In genomic region chr5:76953551-76954382, GRCh38 we compare ENCODE assay signal across 10 cellular contexts. TPM values are rescaled to one million over a fixed set of nuclear protein-coding genes. Genes with fewer than 3 reads are reported as not detected.
DNase-seq lines count a peak whose midpoint lies in the region; ATAC-seq and TF ChIP-seq lines count a peak whose summit lies in the region.
"Had no signal": no experiment of that assay in that cellular context is flagged by ENCODE, and none has a peak within 500 bp of the region (broad histone marks: within the 10 kb centered on the region; RNA-seq: fewer than 3 reads in every experiment).

No MANE protein-coding gene starts in this region.

- H3K36me3 Mint-ChIP-seq in nephron (ENCODE audit: low read depth): no peaks in the 10 kb centered on the region

- no peak for TF ChIP-seq CTCF in nephron (IDR thresholded peaks at IDR 0.05; ENCODE audit: unreplicated experiment in 3 of 3)

- no peak overlapping the region for H3K27ac ChIP-seq in aorta (ENCODE audit: low read depth in 1 of 2, low read length in 2 of 2)

- no peak for TF ChIP-seq POLR2A in erythroblast (IDR thresholded peaks at IDR 0.05; ENCODE audit: low read length)

- ATAC-seq in aorta (ENCODE audit: low FRiP score) (peak; percentile 59), GM21526 (IDR thresholded peaks at IDR 0.05; ENCODE audit: low FRiP score, unreplicated experiment) (no peak), GM19463 (IDR thresholded peaks at IDR 0.05; ENCODE audit: unreplicated experiment) (no peak)

- H3K9me3 Mint-ChIP-seq in nephron: peaks cover 2% of the 10 kb centered on the region

- no peak overlapping the region for H3K27ac Mint-ChIP-seq in nephron

- peak; percentile 11 for DNase-seq in stimulated activated CD4-positive, alpha-beta T cell treated with anti-CD3 and anti-CD28 coated beads, Interleukin-15, amount 100 ng/mL, for 24 hours
- no peak for DNase-seq in stimulated activated CD4-positive, alpha-beta T cell treated with anti-CD3 and anti-CD28 coated beads, Interleukin-1b, Interleukin-23, amount 100 ng/mL, for 48 hours
- DNase-seq in erythroblast (lab: John Stamatoyannopoulos, UW) (peak; percentile 61), aorta (no peak), MV-4-11 (lab: John Stamatoyannopoulos, UW) (no peak)
- DNase-seq: hippocampal formation, NCI-H510A treated with DMSO at 0.1 percent for 48 hours had no signal

- H3K9me3 ChIP-seq in aorta (ENCODE audit: control insufficient read depth, low read length): no peaks in the 10 kb centered on the region

- H3K36me3 ChIP-seq in aorta (ENCODE audit: control insufficient read depth in 1 of 2, insufficient read depth in 2 of 2, low read length in 1 of 2): no peaks in the 10 kb centered on the region

- 0 to 1% methylated on average over 55 to 81 of the region's 81 CpGs for WGBS in aorta, 2 donors

- H3K4me3 Mint-ChIP-seq in nephron: peak overlapping the region; percentile 56 to 75 (median 74)

- H3K27me3 Mint-ChIP-seq in nephron (ENCODE audit: low read depth): peaks cover 69% of the 10 kb centered on the region

- no peak overlapping the region for H3K4me3 ChIP-seq in aorta (ENCODE audit: low read length in 2 of 2)

- H3K4me1 ChIP-seq in aorta (ENCODE audit: control insufficient read depth in 1 of 2, insufficient read depth in 2 of 2, low read length in 2 of 2): no peaks in the 10 kb centered on the region

- intact Hi-C loops in aorta (cut with DNase I): no loop called here

- H3K4me1 Mint-ChIP-seq in nephron: no peaks in the 10 kb centered on the region

- H3K27me3 ChIP-seq in aorta (ENCODE audit: control insufficient read depth in 1 of 2, insufficient read depth in 2 of 2, low read length in 1 of 2): peaks cover 0 to 1% of the 10 kb centered on the region in 2 donors

RNA-seq across cellular contexts. Expression of gene CRHBP, which starts 0.9 kb away (rescaled TPM):
- total RNA-seq in aorta: 1 to 10 TPM; 3.5 to 7.0 TPM
- polyA plus RNA-seq in aorta: under 1 TPM in 1 of 2 donors, not detected in 1; 0.75 TPM

Comparison
In these comparisons a context has a peak if more than half of its experiments do, and no peak if none do; other contexts are left out.
1. DNase-seq: peak in stimulated activated CD4-positive, alpha-beta T cell treated with anti-CD3 and anti-CD28 coated beads, Interleukin-15, amount 100 ng/mL, for 24 hours (single experiment) and erythroblast (2 of 2); none in stimulated activated CD4-positive, alpha-beta T cell treated with anti-CD3 and anti-CD28 coated beads, Interleukin-1b, Interleukin-23, amount 100 ng/mL, for 48 hours (single experiment), aorta (0 of 2) and MV-4-11 (single experiment).